ENCODE assay signal across 1 cellular context in the genomic region with DNA sequence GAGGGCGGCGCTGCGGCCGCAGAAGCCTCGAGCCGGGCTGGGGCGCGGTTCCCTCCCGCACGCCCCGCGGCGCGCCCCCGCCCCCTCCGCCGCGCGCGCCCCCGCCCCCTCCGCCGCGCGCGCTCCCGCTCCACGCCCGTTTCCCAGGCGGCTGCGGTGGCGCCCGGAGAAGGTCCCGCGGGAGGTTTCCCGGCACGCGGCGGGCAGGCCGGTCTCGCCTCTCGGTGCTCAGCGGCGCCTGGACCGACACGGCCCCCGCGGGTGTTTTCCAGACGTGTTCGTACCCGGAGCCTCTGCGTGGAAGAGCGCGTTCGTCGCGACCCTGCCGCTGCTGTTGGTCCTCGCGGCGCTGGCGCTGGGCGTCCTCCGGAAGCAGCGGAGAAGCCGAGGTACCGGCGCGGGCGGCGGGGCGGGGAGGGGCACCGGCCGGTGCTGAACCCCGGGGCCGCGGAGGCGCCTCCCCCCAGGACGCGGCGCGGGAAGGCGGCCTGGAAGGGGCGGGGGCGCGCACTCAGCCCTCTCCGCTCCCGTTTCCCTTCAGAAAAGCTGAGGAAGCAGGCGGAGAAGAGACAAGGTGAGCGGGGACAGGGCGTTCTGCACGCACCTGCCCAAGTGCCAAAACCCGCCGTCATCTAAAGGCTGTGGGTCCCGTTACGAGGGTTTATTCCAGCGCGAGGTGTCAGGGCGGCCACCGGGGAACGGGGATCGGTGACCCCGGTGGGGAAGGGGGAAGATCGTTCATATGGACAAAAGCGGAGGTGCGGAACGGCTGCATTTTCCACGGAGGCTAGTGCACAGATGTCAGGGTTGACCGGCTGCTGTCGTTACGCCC.
TF ChIP-seq lines count a peak whose summit lies in the region.

No MANE protein-coding gene starts in this region.

TF ChIP-seq in HEK293, 187 proteins besides CTCF, POLR2A, EP300 and RAD21 (continued from another document and continues in another):
- TF ChIP-seq, protein P1, sequence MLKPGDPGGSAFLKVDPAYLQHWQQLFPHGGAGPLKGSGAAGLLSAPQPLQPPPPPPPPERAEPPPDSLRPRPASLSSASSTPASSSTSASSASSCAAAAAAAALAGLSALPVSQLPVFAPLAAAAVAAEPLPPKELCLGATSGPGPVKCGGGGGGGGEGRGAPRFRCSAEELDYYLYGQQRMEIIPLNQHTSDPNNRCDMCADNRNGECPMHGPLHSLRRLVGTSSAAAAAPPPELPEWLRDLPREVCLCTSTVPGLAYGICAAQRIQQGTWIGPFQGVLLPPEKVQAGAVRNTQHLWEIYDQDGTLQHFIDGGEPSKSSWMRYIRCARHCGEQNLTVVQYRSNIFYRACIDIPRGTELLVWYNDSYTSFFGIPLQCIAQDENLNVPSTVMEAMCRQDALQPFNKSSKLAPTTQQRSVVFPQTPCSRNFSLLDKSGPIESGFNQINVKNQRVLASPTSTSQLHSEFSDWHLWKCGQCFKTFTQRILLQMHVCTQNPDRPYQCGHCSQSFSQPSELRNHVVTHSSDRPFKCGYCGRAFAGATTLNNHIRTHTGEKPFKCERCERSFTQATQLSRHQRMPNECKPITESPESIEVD (tag by site-specific recombination; IDR thresholded peaks at IDR 0.05) = no peak
- TF ChIP-seq YY1 (tag by site-specific recombination; IDR thresholded peaks at IDR 0.05) (no peak), ZNF660 (tag by site-specific recombination; IDR thresholded peaks at IDR 0.05) (no peak), ZNF132 (tag by site-specific recombination; IDR thresholded peaks at IDR 0.05; ENCODE audit: borderline replicate concordance) (no peak), ZNF530 (tag by site-specific recombination; IDR thresholded peaks at IDR 0.05; ENCODE audit: low read depth) (no peak), KLF8 (tag by site-specific recombination; IDR thresholded peaks at IDR 0.05) (peak; percentile 28; the same call in 1 of the 2 replicates), ZXDB (tag by site-specific recombination; IDR thresholded peaks at IDR 0.05) (no peak), ZNF76 (tag by site-specific recombination; IDR thresholded peaks at IDR 0.05; ENCODE audit: borderline replicate concordance, low read depth) (peak; percentile 56; the same call in 1 of the 2 replicates), ZNF544 (tag by site-specific recombination; IDR thresholded peaks at IDR 0.05) (no peak), ZNF558 (tag by site-specific recombination; IDR thresholded peaks at IDR 0.05) (no peak), ZNF121 (tag by site-specific recombination; IDR thresholded peaks at IDR 0.05) (no peak), ZNF561 (tag by site-specific recombination; IDR thresholded peaks at IDR 0.05; ENCODE audit: borderline replicate concordance) (peak; percentile 70; the same call in 1 of the 2 replicates), ZNF560 (tag by site-specific recombination; IDR thresholded peaks at IDR 0.05; ENCODE audit: borderline replicate concordance) (no peak), WT1 (tag by site-specific recombination; IDR thresholded peaks at IDR 0.05) (no peak)
- TF ChIP-seq, protein P2, sequence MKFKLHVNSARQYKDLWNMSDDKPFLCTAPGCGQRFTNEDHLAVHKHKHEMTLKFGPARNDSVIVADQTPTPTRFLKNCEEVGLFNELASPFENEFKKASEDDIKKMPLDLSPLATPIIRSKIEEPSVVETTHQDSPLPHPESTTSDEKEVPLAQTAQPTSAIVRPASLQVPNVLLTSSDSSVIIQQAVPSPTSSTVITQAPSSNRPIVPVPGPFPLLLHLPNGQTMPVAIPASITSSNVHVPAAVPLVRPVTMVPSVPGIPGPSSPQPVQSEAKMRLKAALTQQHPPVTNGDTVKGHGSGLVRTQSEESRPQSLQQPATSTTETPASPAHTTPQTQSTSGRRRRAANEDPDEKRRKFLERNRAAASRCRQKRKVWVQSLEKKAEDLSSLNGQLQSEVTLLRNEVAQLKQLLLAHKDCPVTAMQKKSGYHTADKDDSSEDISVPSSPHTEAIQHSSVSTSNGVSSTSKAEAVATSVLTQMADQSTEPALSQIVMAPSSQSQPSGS (tag by site-specific recombination; IDR thresholded peaks at IDR 0.05; ENCODE audit: low read depth) = no peak
- TF ChIP-seq, protein P3, sequence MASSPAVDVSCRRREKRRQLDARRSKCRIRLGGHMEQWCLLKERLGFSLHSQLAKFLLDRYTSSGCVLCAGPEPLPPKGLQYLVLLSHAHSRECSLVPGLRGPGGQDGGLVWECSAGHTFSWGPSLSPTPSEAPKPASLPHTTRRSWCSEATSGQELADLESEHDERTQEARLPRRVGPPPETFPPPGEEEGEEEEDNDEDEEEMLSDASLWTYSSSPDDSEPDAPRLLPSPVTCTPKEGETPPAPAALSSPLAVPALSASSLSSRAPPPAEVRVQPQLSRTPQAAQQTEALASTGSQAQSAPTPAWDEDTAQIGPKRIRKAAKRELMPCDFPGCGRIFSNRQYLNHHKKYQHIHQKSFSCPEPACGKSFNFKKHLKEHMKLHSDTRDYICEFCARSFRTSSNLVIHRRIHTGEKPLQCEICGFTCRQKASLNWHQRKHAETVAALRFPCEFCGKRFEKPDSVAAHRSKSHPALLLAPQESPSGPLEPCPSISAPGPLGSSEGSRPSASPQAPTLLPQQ (tag by site-specific recombination; IDR thresholded peaks at IDR 0.05) = peak; percentile 72
- TF ChIP-seq, protein P4, sequence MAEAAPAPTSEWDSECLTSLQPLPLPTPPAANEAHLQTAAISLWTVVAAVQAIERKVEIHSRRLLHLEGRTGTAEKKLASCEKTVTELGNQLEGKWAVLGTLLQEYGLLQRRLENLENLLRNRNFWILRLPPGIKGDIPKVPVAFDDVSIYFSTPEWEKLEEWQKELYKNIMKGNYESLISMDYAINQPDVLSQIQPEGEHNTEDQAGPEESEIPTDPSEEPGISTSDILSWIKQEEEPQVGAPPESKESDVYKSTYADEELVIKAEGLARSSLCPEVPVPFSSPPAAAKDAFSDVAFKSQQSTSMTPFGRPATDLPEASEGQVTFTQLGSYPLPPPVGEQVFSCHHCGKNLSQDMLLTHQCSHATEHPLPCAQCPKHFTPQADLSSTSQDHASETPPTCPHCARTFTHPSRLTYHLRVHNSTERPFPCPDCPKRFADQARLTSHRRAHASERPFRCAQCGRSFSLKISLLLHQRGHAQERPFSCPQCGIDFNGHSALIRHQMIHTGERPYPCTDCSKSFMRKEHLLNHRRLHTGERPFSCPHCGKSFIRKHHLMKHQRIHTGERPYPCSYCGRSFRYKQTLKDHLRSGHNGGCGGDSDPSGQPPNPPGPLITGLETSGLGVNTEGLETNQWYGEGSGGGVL (tag by site-specific recombination; IDR thresholded peaks at IDR 0.05) = peak; percentile 13; the same call in 1 of the 2 replicates
- TF ChIP-seq, protein P5, sequence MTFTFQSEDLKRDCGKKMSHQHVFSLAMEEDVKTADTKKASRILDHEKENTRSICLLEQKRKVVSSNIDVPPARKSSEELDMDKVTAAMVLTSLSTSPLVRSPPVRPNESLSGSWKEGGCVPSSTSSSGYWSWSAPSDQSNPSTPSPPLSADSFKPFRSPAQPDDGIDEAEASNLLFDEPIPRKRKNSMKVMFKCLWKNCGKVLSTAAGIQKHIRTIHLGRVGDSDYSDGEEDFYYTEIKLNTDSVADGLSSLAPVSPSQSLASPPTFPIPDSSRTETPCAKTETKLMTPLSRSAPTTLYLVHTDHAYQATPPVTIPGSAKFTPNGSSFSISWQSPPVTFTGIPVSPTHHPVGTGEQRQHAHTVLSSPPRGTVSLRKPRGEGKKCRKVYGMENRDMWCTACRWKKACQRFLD (tag by site-specific recombination; IDR thresholded peaks at IDR 0.05) = no peak
- TF ChIP-seq, protein P6, sequence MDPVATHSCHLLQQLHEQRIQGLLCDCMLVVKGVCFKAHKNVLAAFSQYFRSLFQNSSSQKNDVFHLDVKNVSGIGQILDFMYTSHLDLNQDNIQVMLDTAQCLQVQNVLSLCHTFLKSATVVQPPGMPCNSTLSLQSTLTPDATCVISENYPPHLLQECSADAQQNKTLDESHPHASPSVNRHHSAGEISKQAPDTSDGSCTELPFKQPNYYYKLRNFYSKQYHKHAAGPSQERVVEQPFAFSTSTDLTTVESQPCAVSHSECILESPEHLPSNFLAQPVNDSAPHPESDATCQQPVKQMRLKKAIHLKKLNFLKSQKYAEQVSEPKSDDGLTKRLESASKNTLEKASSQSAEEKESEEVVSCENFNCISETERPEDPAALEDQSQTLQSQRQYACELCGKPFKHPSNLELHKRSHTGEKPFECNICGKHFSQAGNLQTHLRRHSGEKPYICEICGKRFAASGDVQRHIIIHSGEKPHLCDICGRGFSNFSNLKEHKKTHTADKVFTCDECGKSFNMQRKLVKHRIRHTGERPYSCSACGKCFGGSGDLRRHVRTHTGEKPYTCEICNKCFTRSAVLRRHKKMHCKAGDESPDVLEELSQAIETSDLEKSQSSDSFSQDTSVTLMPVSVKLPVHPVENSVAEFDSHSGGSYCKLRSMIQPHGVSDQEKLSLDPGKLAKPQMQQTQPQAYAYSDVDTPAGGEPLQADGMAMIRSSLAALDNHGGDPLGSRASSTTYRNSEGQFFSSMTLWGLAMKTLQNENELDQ (tag by site-specific recombination; IDR thresholded peaks at IDR 0.05; ENCODE audit: low read depth) = no peak
- TF ChIP-seq, protein P7, sequence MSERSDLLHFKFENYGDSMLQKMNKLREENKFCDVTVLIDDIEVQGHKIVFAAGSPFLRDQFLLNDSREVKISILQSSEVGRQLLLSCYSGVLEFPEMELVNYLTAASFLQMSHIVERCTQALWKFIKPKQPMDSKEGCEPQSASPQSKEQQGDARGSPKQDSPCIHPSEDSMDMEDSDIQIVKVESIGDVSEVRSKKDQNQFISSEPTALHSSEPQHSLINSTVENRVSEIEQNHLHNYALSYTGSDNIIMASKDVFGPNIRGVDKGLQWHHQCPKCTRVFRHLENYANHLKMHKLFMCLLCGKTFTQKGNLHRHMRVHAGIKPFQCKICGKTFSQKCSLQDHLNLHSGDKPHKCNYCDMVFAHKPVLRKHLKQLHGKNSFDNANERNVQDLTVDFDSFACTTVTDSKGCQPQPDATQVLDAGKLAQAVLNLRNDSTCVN (tag by site-specific recombination; optimal IDR thresholded peaks at IDR 0.05) = peak; percentile 91
- TF ChIP-seq, protein P8, sequence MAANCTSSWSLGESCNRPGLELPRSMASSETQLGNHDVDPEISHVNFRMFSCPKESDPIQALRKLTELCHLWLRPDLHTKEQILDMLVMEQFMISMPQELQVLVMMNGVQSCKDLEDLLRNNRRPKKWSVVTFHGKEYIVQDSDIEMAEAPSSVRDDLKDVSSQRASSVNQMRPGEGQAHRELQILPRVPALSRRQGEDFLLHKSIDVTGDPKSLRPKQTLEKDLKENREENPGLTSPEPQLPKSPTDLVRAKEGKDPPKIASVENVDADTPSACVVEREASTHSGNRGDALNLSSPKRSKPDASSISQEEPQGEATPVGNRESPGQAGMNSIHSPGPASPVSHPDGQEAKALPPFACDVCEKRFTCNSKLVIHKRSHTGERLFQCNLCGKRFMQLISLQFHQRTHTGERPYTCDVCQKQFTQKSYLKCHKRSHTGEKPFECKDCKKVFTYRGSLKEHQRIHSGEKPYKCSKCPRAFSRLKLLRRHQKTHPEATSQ (tag by site-specific recombination; IDR thresholded peaks at IDR 0.05) = no peak
- TF ChIP-seq, protein P9, sequence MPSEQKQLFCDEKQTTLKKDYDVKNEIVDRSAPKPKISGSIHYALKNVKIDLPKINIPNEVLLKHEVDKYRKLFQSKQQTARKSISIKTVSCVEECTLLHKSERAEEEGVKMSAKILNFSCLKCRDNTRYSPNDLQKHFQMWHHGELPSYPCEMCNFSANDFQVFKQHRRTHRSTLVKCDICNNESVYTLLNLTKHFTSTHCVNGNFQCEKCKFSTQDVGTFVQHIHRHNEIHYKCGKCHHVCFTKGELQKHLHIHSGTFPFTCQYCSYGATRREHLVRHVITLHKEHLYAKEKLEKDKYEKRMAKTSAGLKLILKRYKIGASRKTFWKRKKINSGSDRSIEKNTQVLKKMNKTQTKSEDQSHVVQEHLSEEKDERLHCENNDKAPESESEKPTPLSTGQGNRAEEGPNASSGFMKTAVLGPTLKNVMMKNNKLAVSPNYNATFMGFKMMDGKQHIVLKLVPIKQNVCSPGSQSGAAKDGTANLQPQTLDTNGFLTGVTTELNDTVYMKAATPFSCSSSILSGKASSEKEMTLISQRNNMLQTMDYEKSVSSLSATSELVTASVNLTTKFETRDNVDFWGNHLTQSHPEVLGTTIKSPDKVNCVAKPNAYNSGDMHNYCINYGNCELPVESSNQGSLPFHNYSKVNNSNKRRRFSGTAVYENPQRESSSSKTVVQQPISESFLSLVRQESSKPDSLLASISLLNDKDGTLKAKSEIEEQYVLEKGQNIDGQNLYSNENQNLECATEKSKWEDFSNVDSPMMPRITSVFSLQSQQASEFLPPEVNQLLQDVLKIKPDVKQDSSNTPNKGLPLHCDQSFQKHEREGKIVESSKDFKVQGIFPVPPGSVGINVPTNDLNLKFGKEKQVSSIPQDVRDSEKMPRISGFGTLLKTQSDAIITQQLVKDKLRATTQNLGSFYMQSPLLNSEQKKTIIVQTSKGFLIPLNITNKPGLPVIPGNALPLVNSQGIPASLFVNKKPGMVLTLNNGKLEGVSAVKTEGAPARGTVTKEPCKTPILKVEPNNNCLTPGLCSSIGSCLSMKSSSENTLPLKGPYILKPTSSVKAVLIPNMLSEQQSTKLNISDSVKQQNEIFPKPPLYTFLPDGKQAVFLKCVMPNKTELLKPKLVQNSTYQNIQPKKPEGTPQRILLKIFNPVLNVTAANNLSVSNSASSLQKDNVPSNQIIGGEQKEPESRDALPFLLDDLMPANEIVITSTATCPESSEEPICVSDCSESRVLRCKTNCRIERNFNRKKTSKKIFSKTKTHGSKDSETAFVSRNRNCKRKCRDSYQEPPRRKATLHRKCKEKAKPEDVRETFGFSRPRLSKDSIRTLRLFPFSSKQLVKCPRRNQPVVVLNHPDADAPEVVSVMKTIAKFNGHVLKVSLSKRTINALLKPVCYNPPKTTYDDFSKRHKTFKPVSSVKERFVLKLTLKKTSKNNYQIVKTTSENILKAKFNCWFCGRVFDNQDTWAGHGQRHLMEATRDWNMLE (tag by site-specific recombination; conservative IDR thresholded peaks at IDR 0.05; ENCODE audit: low read depth) = no peak
